Comparison of ENCODE assay signal across 27 cellular contexts in genomic region chr15:93955197-93955596, GRCh38.
"Had no signal": no experiment of that assay in that cellular context is flagged by ENCODE, and none has a peak within 500 bp of the region (broad histone marks: within the 10 kb centered on the region; RNA-seq: fewer than 3 reads in every experiment).

No MANE protein-coding gene starts in this region.

- H3K27ac Mint-ChIP-seq: activated naive CD4-positive, alpha-beta T cell treated with anti-CD3 and anti-CD28 coated beads, Interleukin-2, amount 10 ng/mL, durations not matched to agents 7 days and 5 days; activated naive CD8-positive, alpha-beta T cell treated with anti-CD3 and anti-CD28 coated beads, Interleukin-2, amount 50 U/mL, for 24 hours; brain; endodermal cell; naive thymus-derived CD8-positive, alpha-beta T cell; stimulated activated memory B cell treated with anti-CD40 and anti-IgM and Interleukin-4, amounts not matched to agents 10 μg/mL and 1 μg/mL and 100 μg/mL, for 72 hours had no signal

- H3K4me3 Mint-ChIP-seq: activated naive CD4-positive, alpha-beta T cell treated with anti-CD3 and anti-CD28 coated beads, Interleukin-2, amount 10 ng/mL, durations not matched to agents 7 days and 5 days; activated naive CD8-positive, alpha-beta T cell treated with anti-CD3 and anti-CD28 coated beads, Interleukin-2, amount 50 U/mL, for 24 hours; brain; endodermal cell; naive thymus-derived CD8-positive, alpha-beta T cell; stimulated activated memory B cell treated with anti-CD40 and anti-IgM and Interleukin-4, amounts not matched to agents 10 μg/mL and 1 μg/mL and 100 μg/mL, for 72 hours had no signal

- FAIRE-seq: colon, pancreas had no signal

- H3K36me3 Mint-ChIP-seq: activated naive CD4-positive, alpha-beta T cell treated with anti-CD3 and anti-CD28 coated beads, Interleukin-2, amount 10 ng/mL, durations not matched to agents 7 days and 5 days; brain; naive thymus-derived CD8-positive, alpha-beta T cell; stimulated activated memory B cell treated with anti-CD40 and anti-IgM and Interleukin-4, amounts not matched to agents 10 μg/mL and 1 μg/mL and 100 μg/mL, for 72 hours had no signal

- H3K9me3 ChIP-seq: lower lobe of right lung, sigmoid colon, spleen, testis, upper lobe of left lung had no signal

- H3K4me3 ChIP-seq: lower lobe of right lung, pancreas, sigmoid colon, spleen, testis, upper lobe of left lung had no signal

- DNase-seq: activated CD8-positive, alpha-beta memory T cell treated with anti-CD3 and anti-CD28 coated beads for 24 hours; activated CD8-positive, alpha-beta memory T cell treated with anti-CD3 and anti-CD28 coated beads, Interleukin-2, amount 50 U/mL, for 48 hours; activated effector memory CD4-positive, alpha-beta T cell treated with Interleukin-2 at 50 U/mL for 16 hours; activated naive CD4-positive, alpha-beta T cell treated with anti-CD3 and anti-CD28 coated beads, Interleukin-2, amount 10 ng/mL, durations not matched to agents 7 days and 5 days; activated naive CD8-positive, alpha-beta T cell treated with anti-CD3 and anti-CD28 coated beads, Interleukin-2, amount 50 U/mL, for 24 hours; activated T-cell treated with anti-CD3 and anti-CD28 coated beads, Interleukin-2, amount 50 U/mL, for 48 hours; anterior cingulate cortex; central memory CD4-positive, alpha-beta T cell; endodermal cell; glutamatergic neuron; hypothalamus; islet precursor cell; left colon; lower lobe of right lung; naive thymus-derived CD8-positive, alpha-beta T cell; pancreas; sigmoid colon; spleen; stimulated activated CD4-positive, alpha-beta T cell treated with anti-CD3 and anti-CD28 coated beads, Interleukin-4, amount 100 ng/mL, for 4 hours; T1000; testis; upper lobe of left lung had no signal

- H3K4me1 ChIP-seq: foreskin keratinocyte, lower lobe of right lung, pancreas, sigmoid colon, spleen, testis, upper lobe of left lung had no signal

- H3K27ac ChIP-seq: epithelial cell of prostate, foreskin keratinocyte, lower lobe of right lung, pancreas, sigmoid colon, spleen, testis, upper lobe of left lung had no signal

- H3K9me3 Mint-ChIP-seq: activated naive CD4-positive, alpha-beta T cell treated with anti-CD3 and anti-CD28 coated beads, Interleukin-2, amount 10 ng/mL, durations not matched to agents 7 days and 5 days; activated naive CD8-positive, alpha-beta T cell treated with anti-CD3 and anti-CD28 coated beads, Interleukin-2, amount 50 U/mL, for 24 hours; endodermal cell; naive thymus-derived CD8-positive, alpha-beta T cell had no signal

- H3K36me3 ChIP-seq: lower lobe of right lung, pancreas, sigmoid colon, spleen, upper lobe of left lung had no signal

- H3K27me3 ChIP-seq: foreskin keratinocyte, sigmoid colon, testis, upper lobe of left lung had no signal

- H3K27me3 Mint-ChIP-seq: activated naive CD4-positive, alpha-beta T cell treated with anti-CD3 and anti-CD28 coated beads, Interleukin-2, amount 10 ng/mL, durations not matched to agents 7 days and 5 days had no signal

- H3K4me1 Mint-ChIP-seq: activated naive CD4-positive, alpha-beta T cell treated with anti-CD3 and anti-CD28 coated beads, Interleukin-2, amount 10 ng/mL, durations not matched to agents 7 days and 5 days; activated naive CD8-positive, alpha-beta T cell treated with anti-CD3 and anti-CD28 coated beads, Interleukin-2, amount 50 U/mL, for 24 hours; naive thymus-derived CD8-positive, alpha-beta T cell; stimulated activated memory B cell treated with anti-CD40 and anti-IgM and Interleukin-4, amounts not matched to agents 10 μg/mL and 1 μg/mL and 100 μg/mL, for 72 hours had no signal
